In the genomic region with DNA sequence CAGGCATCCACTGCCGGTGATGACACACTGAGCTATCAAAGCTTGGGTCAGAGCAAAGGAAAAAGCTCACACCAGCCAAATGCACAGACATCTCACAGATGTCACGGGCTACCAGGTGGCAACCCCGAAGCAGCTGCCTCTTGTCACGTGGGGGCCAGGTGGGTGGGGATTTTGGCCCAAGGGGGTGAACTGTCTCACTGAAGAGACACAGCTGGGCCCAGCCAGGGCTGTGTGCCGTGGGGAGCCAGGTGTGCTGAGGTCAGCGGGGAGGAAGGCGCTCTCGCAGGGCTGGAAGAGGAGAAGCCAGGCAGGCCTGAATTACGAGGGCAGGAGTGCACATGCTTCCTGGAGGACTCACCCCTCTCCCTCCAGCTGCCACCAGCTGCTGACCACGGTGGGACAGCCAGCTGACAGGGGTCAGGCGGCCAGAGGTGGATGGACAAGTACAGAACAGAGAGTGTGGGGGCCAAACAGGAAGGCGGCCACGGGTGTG, we compare ENCODE assay signal across 7 cellular contexts.
DNase-seq lines count a peak whose midpoint lies in the region; ATAC-seq lines count a peak whose summit lies in the region.

No MANE protein-coding gene starts in this region.

- H3K4me3 ChIP-seq in skeletal muscle cell (ENCODE audit: low read depth, low read length), result no peak overlapping the region

- ATAC-seq in GM19324 (IDR thresholded peaks at IDR 0.05; ENCODE audit: low FRiP score, unreplicated experiment) (peak; percentile 57), HG03045 (IDR thresholded peaks at IDR 0.05; ENCODE audit: unreplicated experiment) (peak; percentile 75), HG02884 (IDR thresholded peaks at IDR 0.05; ENCODE audit: unreplicated experiment) (no peak)

- DNase-seq in SHP77 (lab: John Stamatoyannopoulos, UW) (peak; percentile 96 to 97), skeletal muscle cell (ENCODE audit: low read depth) (peak; percentile 47), NCI-H1930 (lab: John Stamatoyannopoulos, UW) (no peak), hippocampal formation (lab: John Stamatoyannopoulos, UW) (no peak)

Comparison
In these comparisons a context has a peak if more than half of its experiments do, and no peak if none do; other contexts are left out.
1. DNase-seq: peak in SHP77 (2 of 2) and skeletal muscle cell (single experiment); none in NCI-H1930 (0 of 2) and hippocampal formation (0 of 2).